ENCODE assay signal across 1 cellular context in the genomic region with DNA sequence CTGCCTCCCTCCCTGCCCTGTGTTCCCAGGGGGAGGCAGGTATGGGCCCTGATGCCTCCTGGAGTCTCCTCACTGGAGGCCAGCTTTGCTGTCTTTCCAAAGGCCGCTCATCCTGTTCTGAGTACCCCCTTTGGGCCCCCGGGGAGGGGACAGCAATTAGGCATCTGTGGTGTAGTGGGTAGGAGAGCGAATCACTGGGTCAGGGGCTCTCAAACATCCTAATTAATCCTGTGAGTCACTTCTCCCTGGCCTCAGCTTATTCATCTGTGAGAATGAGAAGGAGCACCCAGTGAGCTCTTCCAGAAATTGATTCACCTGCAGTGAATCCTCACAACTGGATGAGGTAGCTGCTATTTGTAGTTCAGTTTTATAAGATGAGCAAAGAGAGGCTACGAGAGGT.
TF ChIP-seq lines count a peak whose summit lies in the region.

No MANE protein-coding gene starts in this region.

TF ChIP-seq in GM12878, 131 proteins besides CTCF, POLR2A, EP300 and RAD21:
- TF ChIP-seq CHD1 (IDR thresholded peaks at IDR 0.05; ENCODE audit: low read depth, low read length) = no peak
- no peak for TF ChIP-seq WRNIP1 (IDR thresholded peaks at IDR 0.05; ENCODE audit: borderline replicate concordance, low read depth, low read length)
- TF ChIP-seq PAX8 (IDR thresholded peaks at IDR 0.05) = no peak
- no peak for TF ChIP-seq CBX3 (IDR thresholded peaks at IDR 0.05; ENCODE audit: borderline replicate concordance, low read depth)
